Comparison of ENCODE assay signal across 9 cellular contexts in genomic region chr20:43583982-43584432, GRCh38. TPM values are rescaled to one million over a fixed set of nuclear protein-coding genes. Genes with fewer than 3 reads are reported as not detected.
DNase-seq lines count a peak whose midpoint lies in the region; TF ChIP-seq lines count a peak whose summit lies in the region.
"Had no signal": no experiment of that assay in that cellular context is flagged by ENCODE, and none has a peak within 500 bp of the region (broad histone marks: within the 10 kb centered on the region; RNA-seq: fewer than 3 reads in every experiment).

No MANE protein-coding gene starts in this region.

- POLR2A ChIA-PET in OCI-LY7 (lab: Charles Lee), result interaction anchor here (0.6 to 1.2 kb wide), 4 partner anchors 9 to 251 kb away, joined by 3 read pairs; no protein-coding TSS in a partner anchor

- intact Hi-C loops in esophagus squamous epithelium (cut with DNase I), result no loop called here
- intact Hi-C loops in OCI-LY7 (cut with micrococcal nuclease; ENCODE audit: unreplicated experiment), result no loop called here

- no peaks in the 10 kb centered on the region for H3K9me2 ChIP-seq in OCI-LY7 (ENCODE audit: insufficient read depth, low read length)

- TF ChIP-seq CTCF in choroid plexus epithelial cell (conservative IDR thresholded peaks at IDR 0.05; ENCODE audit: low read depth, low read length) (no peak), esophagus squamous epithelium (IDR thresholded peaks at IDR 0.05) (no peak), OCI-LY7 (conservative IDR thresholded peaks at IDR 0.05; ENCODE audit: low read length) (no peak)

- CTCF ChIA-PET in OCI-LY7 (lab: Charles Lee; ENCODE audit: unreplicated experiment), result no interaction called here

- no peaks in the 10 kb centered on the region for H4K20me1 ChIP-seq in OCI-LY7 (ENCODE audit: insufficient read depth, low read length)

- H2BK120ac ChIP-seq in mesendoderm (ENCODE audit: low read depth, low read length), result no peak overlapping the region

- H2AFZ ChIP-seq in OCI-LY7 (ENCODE audit: low read length), result no peak overlapping the region

- H3K9me3 Mint-ChIP-seq in activated naive CD8-positive, alpha-beta T cell treated with anti-CD3 and anti-CD28 coated beads for 36 hours, result no peaks in the 10 kb centered on the region
- H3K9me3 Mint-ChIP-seq: naive B cell had no signal

- H3K56ac ChIP-seq in mesendoderm (ENCODE audit: low read length), result no peak overlapping the region

- no peak overlapping the region for H2BK5ac ChIP-seq in mesendoderm (ENCODE audit: low read length)

- no peak overlapping the region for H2AK5ac ChIP-seq in mesendoderm (ENCODE audit: low read length)

- no peak overlapping the region for H3K4me2 ChIP-seq in mesendoderm (ENCODE audit: low read length)
- H3K4me2 ChIP-seq in OCI-LY7 (ENCODE audit: low read length), result no peak overlapping the region

- no TSS peak for BruUV-seq in OCI-LY7 (replicated peaks; lab: Mats Ljungman, UMichigan)

- H3K27me3 ChIP-seq in mesendoderm (ENCODE audit: insufficient read depth, low read length, poor library complexity) (no peaks in the 10 kb centered on the region), esophagus squamous epithelium (no peaks in the 10 kb centered on the region)

- TF ChIP-seq POLR2A in esophagus squamous epithelium (IDR thresholded peaks at IDR 0.05), result no peak

- H3K79me1 ChIP-seq in mesendoderm (ENCODE audit: low read length), result no peaks in the 10 kb centered on the region

- no peak overlapping the region for H3K18ac ChIP-seq in mesendoderm (ENCODE audit: low read length)

- no peak overlapping the region for H3K4me3 Mint-ChIP-seq in activated naive CD8-positive, alpha-beta T cell treated with anti-CD3 and anti-CD28 coated beads for 36 hours
- H3K4me3 Mint-ChIP-seq: naive B cell had no signal

- no peaks in the 10 kb centered on the region for H3K27me3 Mint-ChIP-seq in activated naive CD8-positive, alpha-beta T cell treated with anti-CD3 and anti-CD28 coated beads for 36 hours

- H3K4me1 ChIP-seq in mesendoderm (ENCODE audit: control insufficient read depth, low read depth, low read length) (no peaks in the 10 kb centered on the region), esophagus squamous epithelium (no peaks in the 10 kb centered on the region), OCI-LY7 (ENCODE audit: insufficient read depth, low read length, poor library complexity, severe bottlenecking) (no peaks in the 10 kb centered on the region)

- no peak overlapping the region for H3K4ac ChIP-seq in mesendoderm (ENCODE audit: low read depth, low read length)

- H3K36me3 ChIP-seq in mesendoderm (ENCODE audit: control insufficient read depth, insufficient read depth, low read length) (no peaks in the 10 kb centered on the region), esophagus squamous epithelium (no peaks in the 10 kb centered on the region), OCI-LY7 (ENCODE audit: insufficient read depth, low read length) (no peaks in the 10 kb centered on the region)

- H4K8ac ChIP-seq in mesendoderm (ENCODE audit: low read depth, low read length), result no peak overlapping the region

- DNase-seq in C1 segment of cervical spinal cord (lab: John Stamatoyannopoulos, UW), result peak in 11 of 14 donors; percentile 17 to 78 (median 41)
- DNase-seq in MV-4-11 (lab: John Stamatoyannopoulos, UW), result peak; percentile 99
- DNase-seq in choroid plexus epithelial cell (ENCODE audit: low read depth), result peak; percentile 100
- peak; percentile 100 for DNase-seq in myocyte (ENCODE audit: low read depth)
- DNase-seq in mesendoderm, result no peak
- no peak for DNase-seq in activated naive CD8-positive, alpha-beta T cell treated with anti-CD3 and anti-CD28 coated beads for 36 hours
- DNase-seq in esophagus squamous epithelium (lab: John Stamatoyannopoulos, UW), result no peak
- no peak for DNase-seq in OCI-LY7 (ENCODE audit: low spot score)
- DNase-seq: naive B cell had no signal

- H2BK15ac ChIP-seq in mesendoderm (replicated peaks; ENCODE audit: low read depth), result no peak overlapping the region

- H3K27ac ChIP-seq in mesendoderm (ENCODE audit: low read depth, low read length), result no peak overlapping the region
- H3K27ac ChIP-seq in esophagus squamous epithelium, result no peak overlapping the region
- H3K27ac ChIP-seq in OCI-LY7 (ENCODE audit: low read depth, low read length, poor library complexity, severe bottlenecking), result no peak overlapping the region

- H3K23ac ChIP-seq in mesendoderm (ENCODE audit: low read length), result no peak overlapping the region

- no peak overlapping the region for H4K5ac ChIP-seq in mesendoderm (ENCODE audit: low read length)

- WGBS in mesendoderm (ENCODE audit: extremely low coverage, insufficient coverage, low lambda C conversion rate), result no CpG with 5 or more reads among the region's 2 CpGs
- 6 to 58% methylated on average over 2 of the region's 2 CpGs for WGBS in esophagus squamous epithelium, 2 donors

- no peak overlapping the region for H3K9ac ChIP-seq in mesendoderm (ENCODE audit: low read length)

- H3K4me3 ChIP-seq in choroid plexus epithelial cell (ENCODE audit: low read depth, low read length) (no peak overlapping the region), mesendoderm (ENCODE audit: low read length) (no peak overlapping the region), esophagus squamous epithelium (no peak overlapping the region), OCI-LY7 (ENCODE audit: low read depth, low read length, poor library complexity, severe bottlenecking) (no peak overlapping the region)

- no peaks in the 10 kb centered on the region for H3K4me1 Mint-ChIP-seq in activated naive CD8-positive, alpha-beta T cell treated with anti-CD3 and anti-CD28 coated beads for 36 hours
- H3K4me1 Mint-ChIP-seq: naive B cell had no signal

- no peak overlapping the region for H3K27ac Mint-ChIP-seq in activated naive CD8-positive, alpha-beta T cell treated with anti-CD3 and anti-CD28 coated beads for 36 hours

- no peaks in the 10 kb centered on the region for H3K9me3 ChIP-seq in esophagus squamous epithelium
- H3K9me3 ChIP-seq in OCI-LY7 (ENCODE audit: low read length), result no peaks in the 10 kb centered on the region

- no peaks in the 10 kb centered on the region for H3K36me3 Mint-ChIP-seq in activated naive CD8-positive, alpha-beta T cell treated with anti-CD3 and anti-CD28 coated beads for 36 hours
- H3K36me3 Mint-ChIP-seq: naive B cell had no signal

- H3K79me2 ChIP-seq in mesendoderm (ENCODE audit: control insufficient read depth, insufficient read depth, low read length) (no peaks in the 10 kb centered on the region), OCI-LY7 (ENCODE audit: insufficient read depth, low read depth, low read length) (no peaks in the 10 kb centered on the region)

RNA-seq across cellular contexts. Expression of gene IFT52, which starts 6.7 kb away (rescaled TPM):
- total RNA-seq in myocyte (13.6 and 17.4 TPM in 2 replicates), esophagus squamous epithelium (10 to 100 TPM in 2 of 4 donors, 1 to 10 TPM in 2; 6.9 to 18.5 (median 13.0) TPM), OCI-LY7 (2022) (22.7 and 26.2 TPM in 2 replicates)
- 24.7 TPM for polyA plus RNA-seq in myocyte (2012)
- polyA plus RNA-seq in mesendoderm (2013, experiment 1 of 2), result 45.5 TPM
- polyA plus RNA-seq in mesendoderm (2013, experiment 2 of 2), result 40.2 TPM
- 10 to 100 TPM; 14.4 to 16.6 TPM for total RNA-seq in activated naive CD8-positive, alpha-beta T cell treated with anti-CD3 and anti-CD28 coated beads for 36 hours
- 20.6 and 24.7 TPM in 2 replicates for total RNA-seq in OCI-LY7 (2014; rRNA removed; shearing (Covaris generic))

RNA-seq across cellular contexts. Expression of gene SGK2, which starts 25.2 kb away (rescaled TPM):
- total RNA-seq in myocyte, result 0.19 and 1.7 TPM in 2 replicates
- 0.48 TPM for polyA plus RNA-seq in myocyte (2012)
- polyA plus RNA-seq in mesendoderm (2013, experiment 1 of 2), result 0.04 TPM
- polyA plus RNA-seq in mesendoderm (2013, experiment 2 of 2), result 0.08 TPM
- under 1 TPM in 1 of 2 experiments, not detected in 1; 0.18 TPM for total RNA-seq in activated naive CD8-positive, alpha-beta T cell treated with anti-CD3 and anti-CD28 coated beads for 36 hours
- total RNA-seq in esophagus squamous epithelium, result 1 to 10 TPM in 1 of 4 donors, under 1 TPM in 1, not detected in 2; 0.68 to 3.6 TPM
- total RNA-seq in OCI-LY7 (2014; rRNA removed; shearing (Covaris generic)), result 0.41 and 1.3 TPM in 2 replicates
- total RNA-seq in OCI-LY7 (2022), result 0.48 and 0.87 TPM in 2 replicates

Comparison
In these comparisons a context has a peak if more than half of its experiments do, and no peak if none do; other contexts are left out.
1. DNase-seq: peak in C1 segment of cervical spinal cord (11 of 14), MV-4-11 (single experiment), choroid plexus epithelial cell (single experiment) and myocyte (single experiment); none in mesendoderm (single experiment), activated naive CD8-positive, alpha-beta T cell treated with anti-CD3 and anti-CD28 coated beads for 36 hours (single experiment), esophagus squamous epithelium (single experiment) and OCI-LY7 (single experiment).